8 cellular contexts compared by ENCODE assay signal in genomic region chr21:25735221-25735894, GRCh38. TPM values are rescaled to one million over a fixed set of nuclear protein-coding genes. Genes with fewer than 3 reads are reported as not detected.
A peak's percentile ranks its signal among the peaks of the same experiment; 100 is the strongest.
DNase-seq lines count a peak whose midpoint lies in the region; ATAC-seq and TF ChIP-seq lines count a peak whose summit lies in the region.

No MANE protein-coding gene starts in this region.

- H3K4me3 ChIP-seq in fibroblast of pulmonary artery (replicated peaks; ENCODE audit: low read depth, low read length), result peak overlapping the region; percentile 96

- in situ Hi-C loops in KBM-7 (cut with MboI; ENCODE audit: low pct_unique_long_range_greater_than_20kb, low sequenced_read_pairs), result no loop called here

- DNase-seq in DMS53 (lab: John Stamatoyannopoulos, UW) (peak; percentile 93), KBM-7 (peak; percentile 83), RKO (ENCODE audit: low spot score) (peak; percentile 87), fibroblast of pulmonary artery (ENCODE audit: low read depth) (peak; percentile 83)
- DNase-seq in activated T-helper 9 cell treated with anti-CD3 and anti-CD28 coated beads, Interleukin-2, amount 50 U/mL, for 16 hours (ENCODE audit: low read depth), result peak; percentile 81
- peak; percentile 86 for DNase-seq in natural killer cell treated with Interleukin-12 subunit alpha and Interleukin-12 subunit beta and Interleukin-15 and Interleukin-18, amount 100 ng/mL, for 72 hours (ENCODE audit: low spot score)
- peak; percentile 90 for DNase-seq in stimulated activated naive CD4-positive, alpha-beta T cell treated with Interleukin-2 at 50 U/mL for 16 hours (lab: John Stamatoyannopoulos, UW)

- H3K27me3 Mint-ChIP-seq in natural killer cell treated with Interleukin-12 subunit alpha and Interleukin-12 subunit beta and Interleukin-15 and Interleukin-18, amount 100 ng/mL, for 72 hours, result no peaks in the 10 kb centered on the region

- peak; percentile 64 for ATAC-seq in GM21723 (IDR thresholded peaks at IDR 0.05; ENCODE audit: unreplicated experiment)
- ATAC-seq in natural killer cell treated with Interleukin-12 subunit alpha and Interleukin-12 subunit beta and Interleukin-15 and Interleukin-18, amount 100 ng/mL, for 72 hours, result peak; percentile 80 to 84

- H3K9me3 Mint-ChIP-seq in natural killer cell treated with Interleukin-12 subunit alpha and Interleukin-12 subunit beta and Interleukin-15 and Interleukin-18, amount 100 ng/mL, for 72 hours, result no peaks in the 10 kb centered on the region

- TF ChIP-seq CTCF in fibroblast of pulmonary artery (IDR thresholded peaks at IDR 0.05; ENCODE audit: low read length, missing control alignments), result no peak

- peak overlapping the region; percentile 99 to 100 for H3K27ac Mint-ChIP-seq in natural killer cell treated with Interleukin-12 subunit alpha and Interleukin-12 subunit beta and Interleukin-15 and Interleukin-18, amount 100 ng/mL, for 72 hours

- peaks cover 25% of the 10 kb centered on the region for H3K36me3 Mint-ChIP-seq in natural killer cell treated with Interleukin-12 subunit alpha and Interleukin-12 subunit beta and Interleukin-15 and Interleukin-18, amount 100 ng/mL, for 72 hours

- peak overlapping the region; percentile 100 for H3K4me3 Mint-ChIP-seq in natural killer cell treated with Interleukin-12 subunit alpha and Interleukin-12 subunit beta and Interleukin-15 and Interleukin-18, amount 100 ng/mL, for 72 hours

- H3K4me1 Mint-ChIP-seq in natural killer cell treated with Interleukin-12 subunit alpha and Interleukin-12 subunit beta and Interleukin-15 and Interleukin-18, amount 100 ng/mL, for 72 hours (ENCODE audit: low read depth in 2 of 2), result peaks cover 32 to 42% of the 10 kb centered on the region in 2 donors

RNA-seq across cellular contexts. Expression of gene GABPA, which starts 0.6 kb away (rescaled TPM):
- 10 to 100 TPM; 23.5 to 23.6 TPM for total RNA-seq in natural killer cell treated with Interleukin-12 subunit alpha and Interleukin-12 subunit beta and Interleukin-15 and Interleukin-18, amount 100 ng/mL, for 72 hours

RNA-seq across cellular contexts. Expression of gene ATP5PF, which starts 0.7 kb away (rescaled TPM):
- total RNA-seq in natural killer cell treated with Interleukin-12 subunit alpha and Interleukin-12 subunit beta and Interleukin-15 and Interleukin-18, amount 100 ng/mL, for 72 hours, result 100 to 1,000 TPM in 1 of 2 donors, 10 to 100 TPM in 1; 52.1 to 124 TPM

Comparison
In these comparisons a context has a peak if more than half of its experiments do, and no peak if none do; other contexts are left out.
1. Peak in every context shown above with its lines: DNase-seq, ATAC-seq and H3K4me3 ChIP-seq.